1 cellular context compared by ENCODE assay signal in genomic region chr7:116706668-116707126, GRCh38.
A peak's percentile ranks its signal among the peaks of the same experiment; 100 is the strongest.
TF ChIP-seq lines count a peak whose summit lies in the region.

No MANE protein-coding gene starts in this region.

TF ChIP-seq in Ishikawa, 13 proteins besides CTCF, POLR2A, EP300 and RAD21:
- TF ChIP-seq USF1 (IDR thresholded peaks at IDR 0.05) (no peak), EGR1 (IDR thresholded peaks at IDR 0.05) (no peak), NFIC (IDR thresholded peaks at IDR 0.05) (0 out of 2 replicates have a peak, but pooled peaks have one; percentile 22), REST (IDR thresholded peaks at IDR 0.05; ENCODE audit: low read depth) (no peak), YY1 (IDR thresholded peaks at IDR 0.05; ENCODE audit: low read depth) (no peak), CEBPB (IDR thresholded peaks at IDR 0.05) (no peak), CREB1 (IDR thresholded peaks at IDR 0.05; ENCODE audit: low read depth) (no peak), TAF1 (IDR thresholded peaks at IDR 0.05; ENCODE audit: low read depth) (no peak), TEAD4 (IDR thresholded peaks at IDR 0.05) (peak; percentile 35; the same call in 1 of the 2 replicates), TCF12 (IDR thresholded peaks at IDR 0.05; ENCODE audit: low read depth) (no peak)
